2 cellular contexts compared by ENCODE assay signal in the genomic region with DNA sequence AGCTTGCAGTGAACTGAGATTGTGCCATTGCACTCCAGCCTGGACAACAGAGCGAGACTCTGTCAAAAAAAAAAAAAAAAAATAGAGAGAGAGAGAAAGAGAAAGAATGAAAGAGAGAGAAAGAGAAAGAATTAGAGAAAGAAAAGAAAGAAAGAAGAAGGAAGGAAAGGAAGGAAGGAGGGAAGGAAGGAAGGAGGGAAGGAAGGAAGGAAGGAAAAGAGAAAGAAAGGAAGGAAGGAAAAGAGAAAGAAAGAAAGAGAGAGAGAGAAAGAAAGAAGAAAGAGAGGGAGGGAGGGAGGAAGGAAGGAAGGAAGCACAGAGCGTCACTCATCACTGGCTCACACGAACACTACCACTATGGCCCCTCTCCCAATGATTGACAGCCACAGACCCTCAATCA. TPM values are rescaled to one million over a fixed set of nuclear protein-coding genes. Genes with fewer than 3 reads are reported as not detected.
"Had no signal": no experiment of that assay in that cellular context is flagged by ENCODE, and none has a peak within 500 bp of the region (broad histone marks: within the 10 kb centered on the region; RNA-seq: fewer than 3 reads in every experiment).

No MANE protein-coding gene starts in this region.

RNA-seq across cellular contexts. Expression of a gene that starts 46.2 kb away (rescaled TPM):
- total RNA-seq: PC-3, SJSA1 had no signal
